In genomic region chr1:204286841-204287387, GRCh38 we compare ENCODE assay signal across 8 cellular contexts.
DNase-seq lines count a peak whose midpoint lies in the region; ATAC-seq and TF ChIP-seq lines count a peak whose summit lies in the region.

No MANE protein-coding gene starts in this region.

- H3K9me3 ChIP-seq in endodermal cell (ENCODE audit: control insufficient read depth, low read length) = no peaks in the 10 kb centered on the region

- H3K4me1 ChIP-seq in endodermal cell (ENCODE audit: control insufficient read depth, insufficient read depth, low read length) = peaks cover 21% of the 10 kb centered on the region

- peaks cover 3% of the 10 kb centered on the region for H3K36me3 Mint-ChIP-seq in endodermal cell (ENCODE audit: low read depth)
- no peaks in the 10 kb centered on the region for H3K36me3 Mint-ChIP-seq in nephron (ENCODE audit: low read depth)
- no peaks in the 10 kb centered on the region for H3K36me3 Mint-ChIP-seq in WTC11

- H3K9me3 Mint-ChIP-seq in endodermal cell (no peaks in the 10 kb centered on the region), nephron (no peaks in the 10 kb centered on the region), WTC11 (no peaks in the 10 kb centered on the region)

- 59% methylated on average over 8 of the region's 8 CpGs; no CpG with 5 or more reads in 1 of the 2 experiments for WGBS in endodermal cell (ENCODE audit: insufficient coverage in 1 of 2, insufficient read length in 1 of 2), 2 experiments

- peak; percentile 30 for DNase-seq in ACHN
- peak; percentile 39 for DNase-seq in LHCN-M2 (ENCODE audit: low read depth)
- DNase-seq in activated CD4-positive, alpha-beta T cell treated with anti-CD3 and anti-CD28 coated beads for 4 hours = peak; percentile 14 to 24
- DNase-seq in endodermal cell = no peak
- DNase-seq in WTC11 (ENCODE audit: low spot score) = no peak
- no peak for DNase-seq in HCEC 1CT

- peak overlapping the region; percentile 55 for H3K4me3 ChIP-seq in endodermal cell (ENCODE audit: low read length)

- no peak overlapping the region for H3K27ac ChIP-seq in endodermal cell (ENCODE audit: low read depth, low read length)

- H3K4me3 Mint-ChIP-seq in endodermal cell (peak overlapping the region; percentile 69), nephron (peak overlapping the region; percentile 80 to 83 (median 82)), WTC11 (no peak overlapping the region)

- ATAC-seq in WTC11 = no peak
- ATAC-seq in HG03175 (IDR thresholded peaks at IDR 0.05; ENCODE audit: unreplicated experiment) = no peak

- H3K4me1 Mint-ChIP-seq in endodermal cell = peaks cover 52% of the 10 kb centered on the region
- peaks cover 84% of the 10 kb centered on the region for H3K4me1 Mint-ChIP-seq in nephron
- peaks cover 34% of the 10 kb centered on the region for H3K4me1 Mint-ChIP-seq in WTC11

- in situ Hi-C loops in ACHN (cut with HindIII; ENCODE audit: low pct_ligation_motif_present, low pct_unique_long_range_greater_than_20kb, low sequenced_read_pairs) = no loop called here

- TF ChIP-seq CTCF in endodermal cell (conservative IDR thresholded peaks at IDR 0.05) (peak; percentile 19), nephron (IDR thresholded peaks at IDR 0.05; ENCODE audit: unreplicated experiment in 3 of 3) (no peak), WTC11 (IDR thresholded peaks at IDR 0.05) (no peak)

- H3K9ac ChIP-seq in endodermal cell (ENCODE audit: extremely low read depth, low read length, poor library complexity, severe bottlenecking) = no peak overlapping the region

- CTCF ChIA-PET in WTC11 (lab: Charles Lee) = interaction anchor here (1.0 to 2.4 kb wide), 4 partner anchors 32 to 112 kb away, joined by 3 to 7 read pairs (median 6); partner anchors contain the start of gene PLEKHA6

- H3K27ac Mint-ChIP-seq in endodermal cell = peak overlapping the region; percentile 86
- peak overlapping the region; percentile 92 to 95 (median 92) for H3K27ac Mint-ChIP-seq in nephron
- no peak overlapping the region for H3K27ac Mint-ChIP-seq in WTC11

- H3K36me3 ChIP-seq in endodermal cell (ENCODE audit: control insufficient read depth, insufficient read depth, low read length) = no peaks in the 10 kb centered on the region

- POLR2A ChIA-PET in WTC11 (lab: Charles Lee) = interaction anchor here (1.1 kb wide), 1 partner anchor 14 kb away, joined by 4 read pairs; no protein-coding TSS in a partner anchor

- no peaks in the 10 kb centered on the region for H3K27me3 ChIP-seq in endodermal cell (ENCODE audit: control insufficient read depth, insufficient read depth, low read length, poor library complexity, severe bottlenecking)

- H3K27me3 Mint-ChIP-seq in endodermal cell (ENCODE audit: insufficient read depth) (peaks cover 3% of the 10 kb centered on the region), nephron (ENCODE audit: low read depth) (no peaks in the 10 kb centered on the region), WTC11 (ENCODE audit: low read depth) (no peaks in the 10 kb centered on the region)

TF ChIP-seq in WTC11, 78 proteins besides CTCF, POLR2A, EP300 and RAD21 (continues in another document):
- TF ChIP-seq KAT7 (CRISPR knock-in tag; IDR thresholded peaks at IDR 0.05; ENCODE audit: borderline replicate concordance) (no peak), CREB1 (CRISPR knock-in tag; IDR thresholded peaks at IDR 0.05) (no peak), E2F4 (CRISPR knock-in tag; IDR thresholded peaks at IDR 0.05; ENCODE audit: borderline replicate concordance, low read depth) (no peak), MLX (CRISPR knock-in tag; IDR thresholded peaks at IDR 0.05) (no peak), AR (CRISPR knock-in tag; IDR thresholded peaks at IDR 0.05) (no peak), MAX (CRISPR knock-in tag; IDR thresholded peaks at IDR 0.05) (no peak), ATF6 (CRISPR knock-in tag; IDR thresholded peaks at IDR 0.05) (no peak), ELF4 (CRISPR knock-in tag; IDR thresholded peaks at IDR 0.05; ENCODE audit: low read depth) (no peak), JUN (CRISPR knock-in tag; IDR thresholded peaks at IDR 0.05) (no peak), ZNF121 (CRISPR knock-in tag; IDR thresholded peaks at IDR 0.05) (no peak), ZNF512 (CRISPR knock-in tag; IDR thresholded peaks at IDR 0.05; ENCODE audit: borderline replicate concordance) (no peak), ERG (CRISPR knock-in tag; IDR thresholded peaks at IDR 0.05) (no peak), FOXJ3 (CRISPR knock-in tag; IDR thresholded peaks at IDR 0.05; ENCODE audit: borderline replicate concordance) (no peak)

Comparison
In these comparisons a context has a peak if more than half of its experiments do, and no peak if none do; other contexts are left out.
1. DNase-seq: peak in ACHN (single experiment), LHCN-M2 (single experiment) and activated CD4-positive, alpha-beta T cell treated with anti-CD3 and anti-CD28 coated beads for 4 hours (2 of 2); none in endodermal cell (single experiment), WTC11 (single experiment) and HCEC 1CT (single experiment).